32 cellular contexts compared by ENCODE assay signal in the genomic region with DNA sequence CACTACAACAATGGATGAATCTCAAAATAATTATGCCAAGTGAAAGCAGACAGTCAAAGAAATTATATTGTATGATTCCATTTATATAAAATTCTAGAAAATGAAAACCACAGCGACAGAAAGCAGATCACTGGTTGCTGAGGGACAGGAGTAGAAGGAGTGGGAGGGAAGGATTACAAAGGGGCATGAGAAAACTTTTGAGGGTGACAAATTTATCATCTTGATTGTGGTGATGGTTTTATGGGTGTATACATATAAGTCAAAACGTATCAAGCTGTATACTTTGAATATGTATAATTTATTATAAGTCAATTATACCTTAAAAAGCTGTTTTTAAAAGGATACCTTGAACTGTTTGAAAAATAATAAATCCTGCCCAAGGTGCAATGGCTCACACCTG.
"Had no signal": no experiment of that assay in that cellular context is flagged by ENCODE, and none has a peak within 500 bp of the region (broad histone marks: within the 10 kb centered on the region; RNA-seq: fewer than 3 reads in every experiment).

No MANE protein-coding gene starts in this region.

- H3K4me3 ChIP-seq: breast epithelium, cardiac muscle cell, coronary artery, dorsolateral prefrontal cortex had no signal

- H3K36me3 ChIP-seq: breast epithelium had no signal

- H3K27ac Mint-ChIP-seq: activated B cell treated with CpG ODN at 0.5 μM for 24 hours; activated CD4-positive, alpha-beta memory T cell treated with anti-CD3 and anti-CD28 coated beads for 36 hours; activated naive CD8-positive, alpha-beta T cell; activated T-helper 17 cell treated with anti-CD3 and anti-CD28 coated beads, Interleukin-2, amount 50 U/mL, for 72 hours; dendritic cell treated with granulocyte-macrophage colony-stimulating factor and Interleukin-4, amounts not matched to agents 40 ng/mL and 50 ng/mL, for 4 days; endodermal cell; T-cell; T-helper 1 cell treated with Interleukin-12 subunit alpha and Interleukin-12 subunit beta and Interleukin-4 antibody, amounts not matched to agents 30 μg/mL and 1 μg/mL, for 36 hours; T-helper 2 cell treated with Interferon-gamma antibody and Interleukin-4, amounts not matched to agents 5 μg/mL and 100 μg/mL, for 36 hours had no signal

- DNase-seq: activated B cell treated with CpG ODN at 0.5 μM for 24 hours; activated CD4-positive, alpha-beta memory T cell treated with anti-CD3 and anti-CD28 coated beads for 36 hours; activated CD4-positive, alpha-beta T cell treated with anti-CD3 and anti-CD28 coated beads for 48 hours; activated CD8-positive, alpha-beta memory T cell treated with anti-CD3 and anti-CD28 coated beads for 24 hours; activated effector memory CD4-positive, alpha-beta T cell treated with Interleukin-2 at 50 U/mL for 16 hours; activated gamma-delta T cell treated with Interleukin-2 at 50 U/mL for 16 hours; activated naive CD4-positive, alpha-beta T cell treated with anti-CD3 and anti-CD28 coated beads, Interleukin-2, amount 50 U/mL, for 16 hours; activated naive CD4-positive, alpha-beta T cell treated with Interleukin-2 at 50 U/mL for 16 hours; activated T-cell treated with anti-CD3 and anti-CD28 coated beads, Interleukin-2, amount 50 U/mL, for 4 hours; amygdala; aorta; central memory CD4-positive, alpha-beta T cell; cerebellar nuclear complex; dorsolateral prefrontal cortex; effector memory CD4-positive, alpha-beta T cell; endodermal cell; foreskin fibroblast; head of caudate nucleus; T-cell; T1000; WERI-Rb-1 had no signal

- H3K9me3 ChIP-seq: breast epithelium had no signal

- H3K9me3 Mint-ChIP-seq: activated B cell treated with CpG ODN at 0.5 μM for 24 hours; activated CD4-positive, alpha-beta memory T cell treated with anti-CD3 and anti-CD28 coated beads for 36 hours; activated T-cell treated with anti-CD3 and anti-CD28 coated beads, Interleukin-2, amount 50 U/mL, for 4 hours; activated T-helper 17 cell treated with anti-CD3 and anti-CD28 coated beads, Interleukin-2, amount 50 U/mL, for 72 hours; brain; dendritic cell treated with granulocyte-macrophage colony-stimulating factor and Interleukin-4, amounts not matched to agents 40 ng/mL and 50 ng/mL, for 4 days; endodermal cell; T-cell; T-helper 1 cell treated with Interleukin-12 subunit alpha and Interleukin-12 subunit beta and Interleukin-4 antibody, amounts not matched to agents 30 μg/mL and 1 μg/mL, for 36 hours; T-helper 2 cell treated with Interferon-gamma antibody and Interleukin-4, amounts not matched to agents 5 μg/mL and 100 μg/mL, for 36 hours had no signal

- ATAC-seq: activated CD4-positive, CD25-positive, alpha-beta regulatory T cell treated with anti-CD3 and anti-CD28 coated beads, Interleukin-2, amount 50 U/mL, for 24 hours; activated T-helper 17 cell treated with anti-CD3 and anti-CD28 coated beads, Interleukin-2, amount 50 U/mL, for 72 hours; esophagus mucosa; T-cell had no signal

- H3K27ac ChIP-seq: breast epithelium, cardiac muscle cell, coronary artery, dorsolateral prefrontal cortex, WERI-Rb-1 had no signal

- H3K27me3 ChIP-seq: breast epithelium, cardiac muscle cell, dorsolateral prefrontal cortex had no signal

- H3K27me3 Mint-ChIP-seq: activated B cell treated with CpG ODN at 0.5 μM for 24 hours; activated CD4-positive, alpha-beta memory T cell treated with anti-CD3 and anti-CD28 coated beads for 36 hours; activated naive CD8-positive, alpha-beta T cell; activated T-helper 17 cell treated with anti-CD3 and anti-CD28 coated beads, Interleukin-2, amount 50 U/mL, for 72 hours; dendritic cell treated with granulocyte-macrophage colony-stimulating factor and Interleukin-4, amounts not matched to agents 40 ng/mL and 50 ng/mL, for 4 days; T-cell had no signal

- H3K4me3 Mint-ChIP-seq: activated B cell treated with CpG ODN at 0.5 μM for 24 hours; activated CD4-positive, alpha-beta memory T cell treated with anti-CD3 and anti-CD28 coated beads for 36 hours; activated naive CD8-positive, alpha-beta T cell; activated T-cell treated with anti-CD3 and anti-CD28 coated beads, Interleukin-2, amount 50 U/mL, for 4 hours; activated T-helper 17 cell treated with anti-CD3 and anti-CD28 coated beads, Interleukin-2, amount 50 U/mL, for 72 hours; brain; dendritic cell treated with granulocyte-macrophage colony-stimulating factor and Interleukin-4, amounts not matched to agents 40 ng/mL and 50 ng/mL, for 4 days; endodermal cell; T-cell; T-helper 1 cell treated with Interleukin-12 subunit alpha and Interleukin-12 subunit beta and Interleukin-4 antibody, amounts not matched to agents 30 μg/mL and 1 μg/mL, for 36 hours; T-helper 2 cell treated with Interferon-gamma antibody and Interleukin-4, amounts not matched to agents 5 μg/mL and 100 μg/mL, for 36 hours had no signal
